18 cellular contexts compared by ENCODE assay signal in the genomic region with DNA sequence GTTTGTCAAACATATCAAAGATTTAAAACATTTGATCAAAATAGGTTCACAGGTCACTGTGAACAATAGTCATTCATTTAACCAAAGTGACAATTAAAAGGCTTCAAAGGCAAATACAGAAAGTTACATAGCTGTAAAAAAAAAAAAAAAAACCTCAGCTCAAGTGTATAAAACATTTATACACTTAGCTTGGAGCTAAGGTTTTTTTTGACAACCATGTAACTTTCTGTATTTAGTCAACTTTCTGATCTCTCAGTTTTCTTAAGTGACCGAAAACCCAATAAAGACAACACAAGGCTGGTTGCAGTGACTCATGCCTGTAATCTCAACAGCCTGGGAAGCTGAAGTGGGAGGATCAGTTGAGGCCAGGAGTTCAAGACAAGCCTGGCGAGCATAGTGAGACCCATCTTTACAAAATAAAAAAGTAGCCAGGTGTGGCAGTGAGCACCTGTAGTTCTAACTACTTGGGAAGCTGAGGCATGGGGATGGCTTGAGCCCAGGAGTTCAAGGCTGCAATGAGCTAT. TPM values are rescaled to one million over a fixed set of nuclear protein-coding genes. Genes with fewer than 3 reads are reported as not detected.
DNase-seq lines count a peak whose midpoint lies in the region; ATAC-seq, FAIRE-seq and TF ChIP-seq lines count a peak whose summit lies in the region.
"Had no signal": no experiment of that assay in that cellular context is flagged by ENCODE, and none has a peak within 500 bp of the region (broad histone marks: within the 10 kb centered on the region; RNA-seq: fewer than 3 reads in every experiment).

No MANE protein-coding gene starts in this region.

- no peaks in the 10 kb centered on the region for H3K79me1 ChIP-seq in mesenchymal stem cell (replicated peaks; ENCODE audit: low read length, poor library complexity, severe bottlenecking)

- H3K27me3 ChIP-seq in PC-3 (ENCODE audit: low read length), result no peaks in the 10 kb centered on the region
- H3K27me3 ChIP-seq in bronchial epithelial cell (ENCODE audit: control insufficient read depth, insufficient read depth, low read length), result no peaks in the 10 kb centered on the region
- H3K27me3 ChIP-seq in mesenchymal stem cell (ENCODE audit: control insufficient read depth in 1 of 2, insufficient read depth in 1 of 2, low read length in 2 of 2), result peaks cover 0 to 3% of the 10 kb centered on the region in 2 experiments
- H3K27me3 ChIP-seq: spleen, testis had no signal

- CTCF ChIA-PET in PC-3 (lab: Charles Lee), result no interaction called here

- H3K36me3 ChIP-seq in PC-3 (ENCODE audit: low read depth, low read length) (no peaks in the 10 kb centered on the region), bronchial epithelial cell (ENCODE audit: control insufficient read depth, insufficient read depth, low read length) (no peaks in the 10 kb centered on the region), mesenchymal stem cell (ENCODE audit: control insufficient read depth in 1 of 2, insufficient read depth in 2 of 2, low read depth in 1 of 2, low read length in 2 of 2) (no peaks in the 10 kb centered on the region)
- H3K36me3 ChIP-seq: spleen had no signal

- H3K4me2 ChIP-seq in PC-3 (ENCODE audit: low read length) (no peak overlapping the region), mesenchymal stem cell (ENCODE audit: low read length, poor library complexity, severe bottlenecking) (no peak overlapping the region)

- H3K4me3 ChIP-seq in PC-3 (ENCODE audit: low read length) (no peak overlapping the region), bronchial epithelial cell (ENCODE audit: low read depth, low read length) (no peak overlapping the region), mesenchymal stem cell (ENCODE audit: insufficient read depth in 1 of 2, low read depth in 1 of 2, low read length in 2 of 2) (no peak overlapping the region)
- H3K4me3 ChIP-seq: psoas muscle, spleen, testis had no signal

- H3K23ac ChIP-seq in mesenchymal stem cell (ENCODE audit: low read length in 2 of 2), result no peak overlapping the region

- TF ChIP-seq POLR2A in H54 (IDR thresholded peaks at IDR 0.05; ENCODE audit: low read depth, low read length), result no peak

- H3K9ac ChIP-seq in PC-3 (ENCODE audit: low read length), result no peak overlapping the region
- no peak overlapping the region for H3K9ac ChIP-seq in mesenchymal stem cell (ENCODE audit: low read length)

- H3K79me2 ChIP-seq in PC-3 (ENCODE audit: low read length), result no peaks in the 10 kb centered on the region

- ATAC-seq in PC-3 (peak; percentile 74), GM19351 (IDR thresholded peaks at IDR 0.05; ENCODE audit: unreplicated experiment) (no peak), GM19395 (IDR thresholded peaks at IDR 0.05; ENCODE audit: unreplicated experiment) (no peak)
- ATAC-seq: psoas muscle had no signal

- H4K91ac ChIP-seq in mesenchymal stem cell (ENCODE audit: low read length), result no peak overlapping the region

- no peaks in the 10 kb centered on the region for H3F3A ChIP-seq in PC-3 (ENCODE audit: low read length, unreplicated experiment)

- H4K20me1 ChIP-seq in PC-3 (ENCODE audit: low read length), result no peaks in the 10 kb centered on the region

- H3K14ac ChIP-seq in mesenchymal stem cell (ENCODE audit: low read length in 2 of 2), result no peak overlapping the region

- H3K9me3 ChIP-seq in PC-3 (ENCODE audit: low read length), result no peaks in the 10 kb centered on the region
- H3K9me3 ChIP-seq in mesenchymal stem cell (ENCODE audit: control insufficient read depth, low read length), result no peaks in the 10 kb centered on the region
- H3K9me3 ChIP-seq: psoas muscle, testis had no signal

- H3K4me1 ChIP-seq in PC-3 (ENCODE audit: insufficient read depth, low read length), result peaks cover 9% of the 10 kb centered on the region
- H3K4me1 ChIP-seq in mesenchymal stem cell (ENCODE audit: control insufficient read depth, insufficient read depth, low read depth, low read length), result no peaks in the 10 kb centered on the region
- H3K4me1 ChIP-seq: psoas muscle, spleen, testis had no signal

- no peak overlapping the region for H2BK12ac ChIP-seq in mesenchymal stem cell (ENCODE audit: low read length in 2 of 2)

- H3K4ac ChIP-seq in mesenchymal stem cell (ENCODE audit: low read depth in 1 of 2, low read length in 2 of 2), result no peak overlapping the region

- 26% methylated on average over 2 of the region's 2 CpGs for WGBS in mesenchymal stem cell

- POLR2A ChIA-PET in PC-3 (lab: Charles Lee; ENCODE audit: unreplicated experiment), result no interaction called here

- peak; percentile 75 for FAIRE-seq in H54 (lab: Jason Lieb, UNC)
- FAIRE-seq in bronchial epithelial cell (lab: Jason Lieb, UNC), result no peak
- FAIRE-seq: kidney had no signal

- H3K18ac ChIP-seq in mesenchymal stem cell (ENCODE audit: low read depth in 1 of 2, low read length in 2 of 2), result no peak overlapping the region

- DNase-seq in H54 (ENCODE audit: insufficient read length, low spot score) (no peak), PC-3 (peak; percentile 63), bronchial epithelial cell (ENCODE audit: low read depth) (peak; percentile 42), mesenchymal stem cell (peak; percentile 77), G401 (ENCODE audit: low spot score) (no peak)
- no peak for DNase-seq in central memory CD4-positive, alpha-beta T cell
- DNase-seq: activated naive CD8-positive, alpha-beta T cell treated with anti-CD3 and anti-CD28 coated beads, Interleukin-2, amount 10 ng/mL, durations not matched to agents 7 days and 5 days; caudate nucleus; effector CD8-positive, alpha-beta T cell; kidney; NCI-H526; psoas muscle; SHP77 treated with DMSO at 0.1 percent for 48 hours; spleen; stimulated activated CD8-positive, alpha-beta memory T cell treated with anti-CD3 and anti-CD28 coated beads, Interleukin-4, amount 100 ng/mL, for 48 hours; testis had no signal

- no peaks in the 10 kb centered on the region for H3K9me2 ChIP-seq in PC-3 (replicated peaks; ENCODE audit: low read length)

- H4K8ac ChIP-seq in mesenchymal stem cell (ENCODE audit: low read length), result no peak overlapping the region

- in situ Hi-C loops in G401 (cut with HindIII; ENCODE audit: low sequenced_read_pairs), result no loop called here

- TF ChIP-seq CTCF in PC-3 (conservative IDR thresholded peaks at IDR 0.05; ENCODE audit: low read depth, low read length) (no peak), bronchial epithelial cell (IDR thresholded peaks at IDR 0.05; ENCODE audit: insufficient read depth, low read length, severe bottlenecking) (no peak)

- H3K27ac ChIP-seq in PC-3 (ENCODE audit: low read length) (no peak overlapping the region), mesenchymal stem cell (ENCODE audit: low read length, poor library complexity, severe bottlenecking) (no peak overlapping the region)
- H3K27ac ChIP-seq: psoas muscle, spleen, testis had no signal

- no peak overlapping the region for H2BK15ac ChIP-seq in mesenchymal stem cell (ENCODE audit: low read depth, poor library complexity, severe bottlenecking)

- H2AK5ac ChIP-seq in mesenchymal stem cell (ENCODE audit: low read length, severe bottlenecking), result no peak overlapping the region

- no peak overlapping the region for H2BK5ac ChIP-seq in mesenchymal stem cell (ENCODE audit: low read depth, low read length, poor library complexity, severe bottlenecking)

- intact Hi-C loops in PC-3 (cut with micrococcal nuclease), result no loop called here

- H2BK120ac ChIP-seq in mesenchymal stem cell (ENCODE audit: low read depth, low read length), result no peak overlapping the region

- BruUV-seq in PC-3 (replicated peaks; lab: Mats Ljungman, UMichigan), result no TSS peak

- H2AFZ ChIP-seq in PC-3 (ENCODE audit: low read length), result no peak overlapping the region
- H2AFZ ChIP-seq in mesenchymal stem cell (ENCODE audit: low read depth, low read length), result no peak overlapping the region

RNA-seq across cellular contexts. Expression of gene UBTD2, which starts 16.4 kb away (rescaled TPM):
- total RNA-seq in PC-3 (2014; rRNA removed) (22.6 and 23.8 TPM in 2 replicates), bronchial epithelial cell (20.6 and 20.8 TPM in 2 replicates)
- 18.3 TPM for polyA plus RNA-seq in mesenchymal stem cell (2013, experiment 1 of 2)
- polyA plus RNA-seq in mesenchymal stem cell (2013, experiment 2 of 2), result 19.3 TPM
- 36.1 and 40.0 TPM in 2 replicates for total RNA-seq in G401 (2014; rRNA removed; shearing (Covaris generic))

Comparison
In these comparisons a context has a peak if more than half of its experiments do, and no peak if none do; other contexts are left out.
1. DNase-seq: peak in PC-3 (single experiment), bronchial epithelial cell (single experiment) and mesenchymal stem cell (single experiment); none in H54 (single experiment), central memory CD4-positive, alpha-beta T cell (single experiment) and G401 (single experiment).